20 cellular contexts compared by ENCODE assay signal in the genomic region with DNA sequence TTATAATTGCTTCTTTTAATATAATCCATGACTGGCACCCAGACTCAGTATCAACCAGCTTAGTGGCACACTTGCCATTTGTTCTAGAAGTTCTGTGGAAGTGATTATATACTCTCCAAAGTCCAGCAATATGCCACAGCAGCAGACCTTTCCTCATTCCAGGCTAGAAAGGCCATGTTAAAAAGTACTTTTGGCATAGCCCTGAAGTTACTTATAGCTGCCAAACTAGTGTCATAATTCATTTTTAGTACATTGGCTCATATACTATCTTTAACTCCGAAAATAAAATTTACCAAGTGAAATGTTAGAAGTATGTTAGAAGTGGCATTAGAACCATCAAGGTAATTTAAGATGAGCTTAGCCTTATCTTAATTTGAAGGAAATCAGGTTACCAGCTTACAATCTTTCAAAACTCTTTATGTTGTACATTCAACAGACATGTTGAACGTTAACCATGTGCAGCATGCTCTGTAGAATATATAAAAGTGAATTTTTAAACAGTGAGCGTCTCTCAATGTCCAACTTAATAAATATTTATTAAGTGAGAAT.
"Had no signal": no experiment of that assay in that cellular context is flagged by ENCODE, and none has a peak within 500 bp of the region (broad histone marks: within the 10 kb centered on the region; RNA-seq: fewer than 3 reads in every experiment).

No MANE protein-coding gene starts in this region.

- H3K36me3 Mint-ChIP-seq: immature natural killer cell; naive thymus-derived CD8-positive, alpha-beta T cell; neural progenitor cell; stimulated activated effector memory CD8-positive, alpha-beta T cell treated with anti-CD3 and anti-CD28 coated beads, Interleukin-12 subunit alpha, Interleukin-12 subunit beta, amount 100 ng/mL, for 72 hours had no signal

- DNase-seq: hypothalamus; immature natural killer cell; kidney; lower lobe of right lung; mammary epithelial cell; mesenchymal stem cell; naive thymus-derived CD8-positive, alpha-beta T cell; nephron progenitor cell; occipital lobe; psoas muscle; spleen; stimulated activated CD4-positive, alpha-beta T cell treated with anti-CD3 and anti-CD28 coated beads, Interleukin-4, amount 100 ng/mL, for 24 hours; stimulated activated naive CD4-positive, alpha-beta T cell; tibial artery; trophoblast cell; upper lobe of right lung had no signal

- H3K27me3 Mint-ChIP-seq: stimulated activated naive CD8-positive, alpha-beta T cell treated with anti-CD3 and anti-CD28 coated beads, Interleukin-15, Interleukin-2, amounts not matched to agents 100 ng/mL and 50 ng/mL, for 24 hours had no signal

- ATAC-seq: lower lobe of right lung; naive thymus-derived CD8-positive, alpha-beta T cell; psoas muscle; sciatic nerve; stimulated activated effector memory CD8-positive, alpha-beta T cell treated with anti-CD3 and anti-CD28 coated beads, Interleukin-12 subunit alpha, Interleukin-12 subunit beta, amount 100 ng/mL, for 72 hours; upper lobe of right lung had no signal

- H3K9me3 Mint-ChIP-seq: nephron progenitor cell; neural progenitor cell; stimulated activated naive CD8-positive, alpha-beta T cell treated with anti-CD3 and anti-CD28 coated beads, Interleukin-15, Interleukin-2, amounts not matched to agents 100 ng/mL and 50 ng/mL, for 24 hours had no signal

- H3K4me3 Mint-ChIP-seq: immature natural killer cell; naive thymus-derived CD8-positive, alpha-beta T cell; nephron progenitor cell; neural progenitor cell; stimulated activated effector memory CD8-positive, alpha-beta T cell treated with anti-CD3 and anti-CD28 coated beads, Interleukin-12 subunit alpha, Interleukin-12 subunit beta, amount 100 ng/mL, for 72 hours; stimulated activated naive CD8-positive, alpha-beta T cell treated with anti-CD3 and anti-CD28 coated beads, Interleukin-15, Interleukin-2, amounts not matched to agents 100 ng/mL and 50 ng/mL, for 24 hours had no signal

- H3K4me1 Mint-ChIP-seq: immature natural killer cell; naive thymus-derived CD8-positive, alpha-beta T cell; stimulated activated effector memory CD8-positive, alpha-beta T cell treated with anti-CD3 and anti-CD28 coated beads, Interleukin-12 subunit alpha, Interleukin-12 subunit beta, amount 100 ng/mL, for 72 hours had no signal

- H3K27ac Mint-ChIP-seq: immature natural killer cell; naive thymus-derived CD8-positive, alpha-beta T cell; nephron progenitor cell; neural progenitor cell; stimulated activated effector memory CD8-positive, alpha-beta T cell treated with anti-CD3 and anti-CD28 coated beads, Interleukin-12 subunit alpha, Interleukin-12 subunit beta, amount 100 ng/mL, for 72 hours; stimulated activated naive CD8-positive, alpha-beta T cell treated with anti-CD3 and anti-CD28 coated beads, Interleukin-15, Interleukin-2, amounts not matched to agents 100 ng/mL and 50 ng/mL, for 24 hours had no signal
